In the genomic region with DNA sequence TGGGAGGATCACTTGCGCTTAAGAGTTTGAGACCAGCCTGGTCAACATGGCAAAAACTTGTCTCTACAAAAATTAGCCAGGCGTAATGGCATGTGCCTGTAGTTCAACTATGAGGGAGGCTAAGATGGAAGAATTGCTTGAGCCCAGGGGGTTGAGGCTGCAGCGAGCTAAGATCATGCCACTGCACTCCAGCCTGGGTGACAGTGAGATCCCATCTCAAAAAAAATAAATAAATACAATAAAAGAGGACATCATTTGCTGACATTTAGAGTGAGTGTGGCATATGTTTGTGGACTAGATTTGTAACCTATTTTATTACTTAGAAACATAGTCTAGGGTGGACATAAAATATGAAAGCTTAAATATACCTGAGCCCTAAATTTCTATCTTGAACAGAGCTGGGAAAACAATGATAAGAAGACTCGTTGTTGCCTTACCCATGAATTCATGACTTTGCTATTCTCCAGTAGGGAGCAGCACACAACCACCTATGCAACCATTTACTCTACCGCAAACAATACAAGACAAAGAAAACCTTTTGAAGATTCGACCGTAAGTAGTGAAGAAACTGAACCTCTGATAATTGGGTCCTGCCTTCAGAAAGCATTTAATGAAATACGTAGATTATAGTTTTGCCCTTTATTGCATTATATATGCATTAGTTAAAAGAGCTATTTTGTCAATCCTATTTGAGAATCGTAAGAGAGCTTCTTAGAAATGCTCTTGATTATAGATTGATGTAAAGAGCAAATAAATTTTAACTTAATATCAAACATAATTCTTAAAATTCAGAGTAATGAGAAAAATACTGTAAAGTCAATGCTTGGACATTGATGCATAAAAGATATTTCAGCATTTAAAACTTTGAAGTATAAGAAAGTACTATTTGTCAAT, we compare ENCODE assay signal across 8 cellular contexts.
DNase-seq lines count a peak whose midpoint lies in the region; ATAC-seq and TF ChIP-seq lines count a peak whose summit lies in the region.

No MANE protein-coding gene starts in this region.

- no peak overlapping the region for H3K27ac ChIP-seq in OCI-LY3 (ENCODE audit: low read length)

- peak overlapping the region; percentile 47; the same call in 1 of the 2 replicates for H2AFZ ChIP-seq in OCI-LY3 (ENCODE audit: low read depth, low read length)

- peak overlapping the region; percentile 38; the same call in 1 of the 2 replicates for H3K4me3 ChIP-seq in OCI-LY3 (ENCODE audit: low read length)

- H3K9ac ChIP-seq in OCI-LY3 (ENCODE audit: low read length): no peak overlapping the region

- peak; percentile 73 for DNase-seq in EH (ENCODE audit: low read depth)
- peak; percentile 82 for DNase-seq in HT-29 (ENCODE audit: low spot score)
- DNase-seq in endothelial cell (ENCODE audit: low spot score): peak; percentile 22
- DNase-seq in mucosa of gallbladder (ENCODE audit: low spot score): peak; percentile 49
- no peak for DNase-seq in activated CD4-positive, alpha-beta T cell treated with anti-CD3 and anti-CD28 coated beads, Interleukin-2, amount 50 U/mL, for 4 hours
- no peak for DNase-seq in middle frontal gyrus (ENCODE audit: extremely low spot score, low spot score)

- H3K9me3 Mint-ChIP-seq in endothelial cell (ENCODE audit: unreplicated experiment): no peaks in the 10 kb centered on the region

- peak; percentile 89 for TF ChIP-seq CTCF in OCI-LY3 (IDR thresholded peaks at IDR 0.05; ENCODE audit: low read depth, low read length)
- TF ChIP-seq CTCF in endothelial cell (IDR thresholded peaks at IDR 0.05; ENCODE audit: unreplicated experiment): peak; percentile 40

- H3K27ac Mint-ChIP-seq in endothelial cell (ENCODE audit: unreplicated experiment): no peak overlapping the region

- H4K20me1 ChIP-seq in OCI-LY3 (ENCODE audit: insufficient read depth, low read length): no peaks in the 10 kb centered on the region

- H3K4me1 ChIP-seq in OCI-LY3 (ENCODE audit: low read length): 0 out of 2 replicates have a peak, but pooled peaks cover 4% of the 10 kb centered on the region

- no peaks in the 10 kb centered on the region for H3K79me2 ChIP-seq in OCI-LY3 (ENCODE audit: low read length)

- H3K27me3 ChIP-seq in OCI-LY3 (ENCODE audit: low read depth, low read length): no peaks in the 10 kb centered on the region

- H3K4me2 ChIP-seq in OCI-LY3 (ENCODE audit: low read length): peak overlapping the region; percentile 70

- no peak for ATAC-seq in GM18861 (IDR thresholded peaks at IDR 0.05; ENCODE audit: unreplicated experiment)

- H3K9me3 ChIP-seq in OCI-LY3 (ENCODE audit: insufficient read depth, low read length): no peaks in the 10 kb centered on the region

- H3K36me3 Mint-ChIP-seq in endothelial cell (ENCODE audit: low read depth, unreplicated experiment): no peaks in the 10 kb centered on the region

- H3K4me3 Mint-ChIP-seq in endothelial cell (ENCODE audit: unreplicated experiment): no peak overlapping the region

- H3K27me3 Mint-ChIP-seq in endothelial cell (ENCODE audit: unreplicated experiment): no peaks in the 10 kb centered on the region

- no peaks in the 10 kb centered on the region for H3K36me3 ChIP-seq in OCI-LY3 (replicated peaks; ENCODE audit: low read depth, low read length)

- H3K4me1 Mint-ChIP-seq in endothelial cell (ENCODE audit: unreplicated experiment): no peaks in the 10 kb centered on the region

Comparison
In these comparisons a context has a peak if more than half of its experiments do, and no peak if none do; other contexts are left out.
1. DNase-seq: peak in EH (single experiment), HT-29 (single experiment), endothelial cell (single experiment) and mucosa of gallbladder (single experiment); none in activated CD4-positive, alpha-beta T cell treated with anti-CD3 and anti-CD28 coated beads, Interleukin-2, amount 50 U/mL, for 4 hours (0 of 2) and middle frontal gyrus (single experiment).